In the genomic region with DNA sequence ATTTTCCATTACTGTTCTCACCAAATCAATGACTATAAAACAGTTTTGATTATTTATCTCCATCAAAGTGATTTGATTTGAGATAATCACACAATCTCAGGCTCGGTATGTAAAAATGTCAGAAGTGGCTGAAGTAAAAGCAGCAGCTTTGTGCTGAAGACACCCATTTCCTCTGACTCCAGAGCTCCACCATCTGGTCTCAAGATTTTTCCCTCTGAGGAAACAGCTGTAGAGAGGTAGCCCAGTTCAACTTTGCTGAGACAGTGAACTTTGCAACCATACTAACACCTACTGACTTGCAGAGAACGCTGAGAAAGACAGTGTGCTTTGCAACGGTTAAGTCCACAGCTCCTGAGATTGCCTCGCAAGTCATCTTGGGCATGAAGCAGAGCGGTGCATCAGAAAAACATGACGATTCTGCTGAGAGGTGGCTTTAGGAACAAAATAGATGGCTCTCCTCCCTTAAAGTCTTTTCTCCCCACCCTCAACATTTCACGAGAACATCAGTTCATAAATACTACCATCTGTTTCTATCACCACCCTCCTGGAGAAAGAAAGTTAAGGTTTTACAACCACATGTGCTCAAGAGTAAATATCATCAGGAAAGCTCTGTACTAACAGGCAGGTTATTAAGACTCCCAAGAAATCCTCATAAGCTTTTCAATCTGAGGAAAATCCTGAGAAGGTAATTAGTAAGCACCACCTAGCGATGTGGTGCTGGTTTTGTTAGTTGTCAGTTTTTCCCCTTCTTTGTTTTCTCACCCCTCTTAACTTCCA, we compare ENCODE assay signal across 7 cellular contexts. TPM values are rescaled to one million over a fixed set of nuclear protein-coding genes. Genes with fewer than 3 reads are reported as not detected.
DNase-seq lines count a peak whose midpoint lies in the region; ATAC-seq, FAIRE-seq and TF ChIP-seq lines count a peak whose summit lies in the region.

No MANE protein-coding gene starts in this region.

- peak; percentile 46 for FAIRE-seq in D721Med (lab: Jason Lieb, UNC)
- peak; percentile 84 for FAIRE-seq in endothelial cell of umbilical vein (lab: Jason Lieb, UNC)

- H2AK5ac ChIP-seq in H9 (ENCODE audit: insufficient read length, low read length): no peak overlapping the region

- H3K23ac ChIP-seq in H9 (ENCODE audit: insufficient read length, low read depth, low read length): no peak overlapping the region

- no peak overlapping the region for H4K5ac ChIP-seq in H9 (ENCODE audit: insufficient read length, low read depth, low read length)

- dilution Hi-C loops in endothelial cell of umbilical vein (cut with MboI; ENCODE audit: extremely low pct_ligation_motif_present, low sequenced_read_pairs): no loop called here

- H3K9ac ChIP-seq in H9 (ENCODE audit: extremely low read depth, insufficient read length, low read length) (no peak overlapping the region), SU-DHL-6 (ENCODE audit: low read length) (no peak overlapping the region), endothelial cell of umbilical vein (replicated peaks; ENCODE audit: extremely low read depth, insufficient read depth, low read length) (no peak overlapping the region)

- H3K56ac ChIP-seq in H9 (ENCODE audit: insufficient read length, low read depth, low read length): no peak overlapping the region

- TF ChIP-seq CTCF in D721Med (IDR thresholded peaks at IDR 0.05; ENCODE audit: insufficient read depth, missing control alignments) (peak; percentile 61), H9 (conservative IDR thresholded peaks at IDR 0.05) (peak; percentile 70), SU-DHL-6 (IDR thresholded peaks at IDR 0.05; ENCODE audit: insufficient read depth, low read length, poor library complexity, severe bottlenecking) (peak; percentile 53), endothelial cell of umbilical vein (IDR thresholded peaks at IDR 0.05; ENCODE audit: extremely low read depth in 1 of 2, insufficient read depth in 1 of 2, low read depth in 1 of 2, low read length in 2 of 2) (peak; percentile 28 to 53), mucosa of descending colon (IDR thresholded peaks at IDR 0.05) (no peak)

- H3K4ac ChIP-seq in H9 (ENCODE audit: low read depth, low read length): no peak overlapping the region

- H3K79me2 ChIP-seq in H9 (ENCODE audit: insufficient read depth, low read length): no peaks in the 10 kb centered on the region
- H3K79me2 ChIP-seq in SU-DHL-6 (ENCODE audit: insufficient read depth, low read length): no peaks in the 10 kb centered on the region
- no peaks in the 10 kb centered on the region for H3K79me2 ChIP-seq in endothelial cell of umbilical vein (ENCODE audit: control insufficient read depth, insufficient read depth, low read length)

- no peak overlapping the region for H3K14ac ChIP-seq in H9 (ENCODE audit: insufficient read depth, low read length)

- no peaks in the 10 kb centered on the region for H3K9me2 ChIP-seq in SU-DHL-6 (replicated peaks; ENCODE audit: insufficient read depth, low read length)

- H4K20me1 ChIP-seq in H9 (ENCODE audit: control insufficient read depth, insufficient read depth, insufficient read length): no peaks in the 10 kb centered on the region
- no peaks in the 10 kb centered on the region for H4K20me1 ChIP-seq in SU-DHL-6 (ENCODE audit: low read depth, low read length)
- no peaks in the 10 kb centered on the region for H4K20me1 ChIP-seq in endothelial cell of umbilical vein (replicated peaks; ENCODE audit: control insufficient read depth, extremely low read depth, insufficient read depth, low read length)

- no peaks in the 10 kb centered on the region for H3K27me3 Mint-ChIP-seq in H9 (ENCODE audit: low read depth)

- H3K79me1 ChIP-seq in H9 (ENCODE audit: insufficient read depth, low read depth, low read length, poor library complexity, severe bottlenecking): no peaks in the 10 kb centered on the region

- no peaks in the 10 kb centered on the region for H3K9me1 ChIP-seq in endothelial cell of umbilical vein (replicated peaks; ENCODE audit: control insufficient read depth, extremely low read depth, insufficient read depth, low read length)

- no TSS peak for BruUV-seq in endothelial cell of umbilical vein (replicated peaks; lab: Mats Ljungman, UMichigan)

- no CpG with 5 or more reads among the region's 8 CpGs for WGBS in H9 (ENCODE audit: extremely low coverage, insufficient read length, low lambda C conversion rate)

- no peak overlapping the region for H4K8ac ChIP-seq in H9 (replicated peaks; ENCODE audit: insufficient read length, low read depth, low read length)

- H2BK5ac ChIP-seq in H9 (ENCODE audit: insufficient read length, low read length): no peak overlapping the region

- no peak for DNase-seq in D721Med (ENCODE audit: insufficient read length, low spot score)
- peak; percentile 71 for DNase-seq in H9
- peak; percentile 81 for DNase-seq in endothelial cell of umbilical vein (ENCODE audit: low read depth, low spot score)
- DNase-seq in mucosa of descending colon: peak in 1 of 3 donors; percentile 85
- no peak for DNase-seq in GF-D8 (lab: John Stamatoyannopoulos, UW)
- DNase-seq in NCI-H187 treated with DMSO at 0.1 percent for 48 hours (lab: John Stamatoyannopoulos, UW): no peak

- H3K36me3 ChIP-seq in SU-DHL-6 (ENCODE audit: low read length): peaks cover 4% of the 10 kb centered on the region; the same call in 1 of the 2 replicates
- H3K36me3 ChIP-seq in endothelial cell of umbilical vein (ENCODE audit: control insufficient read depth in 2 of 2, extremely low read depth in 1 of 2, insufficient read depth in 2 of 2, low read length in 2 of 2): peaks cover 15 to 17% of the 10 kb centered on the region in 2 experiments
- H3K36me3 ChIP-seq in mucosa of descending colon (ENCODE audit: low read depth): peaks cover 7% of the 10 kb centered on the region

- H4K91ac ChIP-seq in H9 (ENCODE audit: insufficient read length, low read depth, low read length): no peak overlapping the region

- peak; percentile 96 for ATAC-seq in mucosa of descending colon

- H3K4me1 Mint-ChIP-seq in H9: peaks cover 0 to 6% of the 10 kb centered on the region in 2 experiments; a peak in 3 of 4 replicates

- no peaks in the 10 kb centered on the region for H3K23me2 ChIP-seq in H9 (ENCODE audit: insufficient read length, low read depth, low read length, poor library complexity, severe bottlenecking)

- no peaks in the 10 kb centered on the region for H3K27me3 ChIP-seq in H9 (ENCODE audit: insufficient read depth, low read length)
- no peaks in the 10 kb centered on the region for H3K27me3 ChIP-seq in SU-DHL-6 (ENCODE audit: low read length)
- no peaks in the 10 kb centered on the region for H3K27me3 ChIP-seq in endothelial cell of umbilical vein (ENCODE audit: control insufficient read depth in 2 of 2, insufficient read depth in 2 of 2, low read length in 2 of 2)

- no peak overlapping the region for H2BK15ac ChIP-seq in H9 (ENCODE audit: low read depth, low read length)

- no peak overlapping the region for H2BK120ac ChIP-seq in H9 (ENCODE audit: low read depth, low read length, poor library complexity, severe bottlenecking)

- H2AFZ ChIP-seq in H9 (ENCODE audit: low read length): no peak overlapping the region
- no peak overlapping the region for H2AFZ ChIP-seq in SU-DHL-6 (ENCODE audit: low read depth, low read length, severe bottlenecking)
- H2AFZ ChIP-seq in endothelial cell of umbilical vein (ENCODE audit: low read depth, low read length): no peak overlapping the region

- H3K27ac ChIP-seq in H9 (ENCODE audit: insufficient read length, low read depth, low read length) (peak overlapping the region; percentile 17), SU-DHL-6 (ENCODE audit: low read depth, low read length) (no peak overlapping the region), endothelial cell of umbilical vein (ENCODE audit: insufficient read depth, low read depth, low read length) (peak overlapping the region; percentile 15)

- H3K27ac Mint-ChIP-seq in H9: peak overlapping the region in 2 of 3 experiments; percentile 49 to 65; a peak in 3 of 7 replicates

- 0 out of 2 replicates have a peak, but pooled peaks cover 5% of the 10 kb centered on the region for H3F3A ChIP-seq in SU-DHL-6 (ENCODE audit: insufficient read depth)

- no peak overlapping the region for H3K18ac ChIP-seq in H9 (ENCODE audit: insufficient read length, low read depth, low read length)

- CTCF ChIA-PET in endothelial cell of umbilical vein (lab: Charles Lee): interaction anchor here (0.6 to 7.3 kb wide), 37 partner anchors 9 to 483 kb away, joined by 3 to 299 read pairs (median 4); partner anchors contain the start of genes ATF1, DAZAP2, DIP2B and LETMD1

- H3K4me3 ChIP-seq in SU-DHL-6 (ENCODE audit: insufficient read depth, low read length, poor library complexity, severe bottlenecking) (no peak overlapping the region), endothelial cell of umbilical vein (replicated peaks in 1 of 3; ENCODE audit: insufficient read depth in 1 of 3, low read depth in 1 of 3, low read length in 3 of 3) (no peak overlapping the region), mucosa of descending colon (no peak overlapping the region)

- H3K4me3 Mint-ChIP-seq in H9: no peak overlapping the region

- H3K36me3 Mint-ChIP-seq in H9 (ENCODE audit: insufficient read depth in 1 of 3, low read depth in 3 of 3): peaks cover 8 to 36% (median 25%) of the 10 kb centered on the region in 3 experiments; a peak in 5 of 7 replicates

- no peak overlapping the region for H3K4me2 ChIP-seq in H9 (ENCODE audit: insufficient read depth, insufficient read length, low read length)
- no peak overlapping the region for H3K4me2 ChIP-seq in SU-DHL-6 (ENCODE audit: low read depth, low read length, poor library complexity, severe bottlenecking)
- H3K4me2 ChIP-seq in endothelial cell of umbilical vein (ENCODE audit: insufficient read depth, low read length): no peak overlapping the region

- H2BK12ac ChIP-seq in H9 (ENCODE audit: insufficient read length, low read depth, low read length): no peak overlapping the region

- H3K9me3 Mint-ChIP-seq in H9: no peaks in the 10 kb centered on the region

- H3K9me3 ChIP-seq in H9 (ENCODE audit: control insufficient read depth, low read depth, low read length) (no peaks in the 10 kb centered on the region), SU-DHL-6 (ENCODE audit: insufficient read depth, low read length) (no peaks in the 10 kb centered on the region), endothelial cell of umbilical vein (replicated peaks; ENCODE audit: control insufficient read depth, insufficient read depth, low read length) (no peaks in the 10 kb centered on the region), mucosa of descending colon (no peaks in the 10 kb centered on the region)

- TF ChIP-seq POLR2A in endothelial cell of umbilical vein (IDR thresholded peaks at IDR 0.05; ENCODE audit: low read depth, low read length): no peak

- intact Hi-C loops in endothelial cell of umbilical vein (cut with micrococcal nuclease) (loop anchor here (1.0 to 5.0 kb wide), 4 partner anchors 40 to 222 kb away; partner anchors contain the start of gene SLC11A2), mucosa of descending colon (cut with DNase I, micrococcal nuclease) (loop anchor here (2.0 to 10.0 kb wide), 3 partner anchors 52 to 160 kb away; no protein-coding TSS in a partner anchor)

- H3K4me1 ChIP-seq in H9 (ENCODE audit: insufficient read depth, low read length) (no peaks in the 10 kb centered on the region), endothelial cell of umbilical vein (ENCODE audit: control insufficient read depth, extremely low read depth, insufficient read depth, low read length) (peaks cover 41% of the 10 kb centered on the region), mucosa of descending colon (ENCODE audit: low read depth) (peaks cover 9% of the 10 kb centered on the region)

- H2BK20ac ChIP-seq in H9 (ENCODE audit: low read depth, low read length, poor library complexity, severe bottlenecking): no peak overlapping the region

- POLR2A ChIA-PET in endothelial cell of umbilical vein (lab: Charles Lee): interaction anchor here (0.7 to 1.4 kb wide), 2 partner anchors 96 to 222 kb away, joined by 4 read pairs; partner anchors contain the start of gene CSRNP2

- H3T11ph ChIP-seq in H9 (ENCODE audit: low read length): no peak overlapping the region

RNA-seq across cellular contexts. Expression of gene HIGD1C, which starts 34.8 kb away (rescaled TPM):
- total RNA-seq in H9 (2021): not detected in 2 replicates
- total RNA-seq in endothelial cell of umbilical vein: not detected in 2 replicates
- not detected in 2 replicates for polyA plus RNA-seq in endothelial cell of umbilical vein
- polyA plus RNA-seq in endothelial cell of umbilical vein (2011; cell fraction: cytosol; rRNA removed): not detected in 2 replicates
- not detected in 2 replicates for polyA plus RNA-seq in endothelial cell of umbilical vein (2011; cell fraction: nucleus; rRNA removed)
- not detected in 2 replicates for polyA plus RNA-seq in endothelial cell of umbilical vein (2012)
- polyA minus RNA-seq in endothelial cell of umbilical vein: not detected in 2 replicates
- not detected for polyA minus RNA-seq in endothelial cell of umbilical vein (2011; cell fraction: cytosol; rRNA and poly(A)+ RNA removed)
- not detected in 2 replicates for polyA minus RNA-seq in endothelial cell of umbilical vein (2011; cell fraction: nucleus; rRNA and poly(A)+ RNA removed)
- total RNA-seq in mucosa of descending colon: not detected

RNA-seq across cellular contexts. Expression of gene SLC11A2, which starts 39.0 kb away (rescaled TPM):
- total RNA-seq in H9 (2021): 45.6 and 47.9 TPM in 2 replicates
- 41.1 and 56.4 TPM in 2 replicates for total RNA-seq in endothelial cell of umbilical vein
- polyA plus RNA-seq in endothelial cell of umbilical vein: 42.3 and 47.5 TPM in 2 replicates
- polyA plus RNA-seq in endothelial cell of umbilical vein (2011; cell fraction: cytosol; rRNA removed): 19.8 and 21.3 TPM in 2 replicates
- polyA plus RNA-seq in endothelial cell of umbilical vein (2011; cell fraction: nucleus; rRNA removed): 92.9 and 102 TPM in 2 replicates
- polyA plus RNA-seq in endothelial cell of umbilical vein (2012): 37.9 and 41.6 TPM in 2 replicates
- polyA minus RNA-seq in endothelial cell of umbilical vein: 152 and 194 TPM in 2 replicates
- polyA minus RNA-seq in endothelial cell of umbilical vein (2011; cell fraction: cytosol; rRNA and poly(A)+ RNA removed): 35.7 TPM
- 56.1 and 72.3 TPM in 2 replicates for polyA minus RNA-seq in endothelial cell of umbilical vein (2011; cell fraction: nucleus; rRNA and poly(A)+ RNA removed)
- total RNA-seq in mucosa of descending colon: 10 to 100 TPM; 32.3 to 48.9 (median 43.0) TPM

Comparison
In these comparisons a context has a peak if more than half of its experiments do, and no peak if none do; other contexts are left out.
1. DNase-seq: peak in H9 (single experiment) and endothelial cell of umbilical vein (single experiment); none in D721Med (single experiment), GF-D8 (single experiment) and NCI-H187 treated with DMSO at 0.1 percent for 48 hours (single experiment).